Comparison of ENCODE assay signal across 8 cellular contexts in the genomic region with DNA sequence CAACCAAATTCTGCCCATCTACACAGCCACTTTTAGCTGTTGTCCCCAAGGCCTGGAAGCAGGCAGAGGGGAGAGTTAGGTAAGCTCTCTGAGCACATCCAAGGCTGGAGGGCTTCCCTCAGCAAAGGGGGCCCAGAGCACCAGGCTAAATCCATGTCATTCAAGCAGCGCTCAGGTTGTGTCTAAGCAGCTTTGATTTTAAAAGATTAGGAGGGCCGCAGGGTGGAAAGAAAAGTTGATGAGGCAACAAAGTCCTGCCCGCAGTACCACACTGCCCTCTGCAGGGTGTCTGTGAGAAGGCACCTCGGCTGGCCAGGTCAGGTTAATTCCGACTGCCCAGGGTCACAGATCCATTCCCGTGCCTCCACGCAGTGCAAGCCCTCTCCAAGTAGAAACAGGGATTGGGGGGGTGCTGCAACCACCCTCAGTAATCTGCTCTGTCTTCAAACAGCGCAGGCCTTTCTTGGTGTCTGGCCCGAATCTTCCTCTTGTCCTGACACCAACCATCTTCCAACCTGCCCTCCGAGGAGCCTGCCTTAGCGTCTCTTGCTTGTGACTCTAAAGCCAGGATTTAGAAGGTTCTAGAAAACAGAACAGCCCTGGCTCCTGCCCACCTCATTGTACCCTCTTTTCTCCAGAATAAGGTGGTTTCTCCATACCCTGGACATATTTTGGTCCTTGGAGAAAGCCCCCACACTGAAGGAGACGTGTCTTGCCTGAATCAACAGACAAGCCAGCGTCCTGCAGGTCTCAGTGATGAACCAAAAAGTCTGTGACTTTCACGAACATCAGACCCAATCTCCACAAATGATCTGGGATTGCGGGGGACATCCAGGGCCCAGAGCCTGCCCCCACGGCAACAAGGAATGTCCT.
DNase-seq lines count a peak whose midpoint lies in the region; ATAC-seq, FAIRE-seq and TF ChIP-seq lines count a peak whose summit lies in the region.

No MANE protein-coding gene starts in this region.

- H3K4me3 ChIP-seq in adipocyte (ENCODE audit: low read length) (no peak overlapping the region), heart right ventricle (no peak overlapping the region), transverse colon (no peak overlapping the region)

- H3K27ac ChIP-seq in heart right ventricle (peak overlapping the region in 9 of 10 donors; percentile 12 to 82 (median 56)), transverse colon (peak overlapping the region; percentile 34 to 76 (median 58))

- peaks cover 4% of the 10 kb centered on the region for H3K9me3 ChIP-seq in adipocyte (ENCODE audit: control insufficient read depth, low read length)
- peaks cover 0 to 8% (median 0%) of the 10 kb centered on the region in 11 donors for H3K9me3 ChIP-seq in heart right ventricle
- H3K9me3 ChIP-seq in transverse colon: no peaks in the 10 kb centered on the region

- H3K36me3 ChIP-seq in adipocyte (ENCODE audit: control insufficient read depth, insufficient read depth, low read length, severe bottlenecking) (no peaks in the 10 kb centered on the region), heart right ventricle (peaks cover 0 to 3% (median 0%) of the 10 kb centered on the region in 9 donors), transverse colon (no peaks in the 10 kb centered on the region)

- 40 to 42% methylated on average over 16 of the region's 16 CpGs for WGBS in heart right ventricle, 2 donors
- WGBS in transverse colon (ENCODE audit: low coverage in 1 of 2), 2 donors: 37% methylated on average over 16 of the region's 16 CpGs; no CpG with 5 or more reads in 1 of the 2 donors

- peak; percentile 48 for FAIRE-seq in GM19239 (lab: Jason Lieb, UNC)

- peak; percentile 86 to 99 (median 98) for TF ChIP-seq CTCF in heart right ventricle (IDR thresholded peaks at IDR 0.05)
- TF ChIP-seq CTCF in transverse colon (IDR thresholded peaks at IDR 0.05): peak; percentile 86 to 97 (median 94)

- no peaks in the 10 kb centered on the region for H3K27me3 ChIP-seq in adipocyte (replicated peaks; ENCODE audit: control insufficient read depth, insufficient read depth, low read length)
- no peaks in the 10 kb centered on the region for H3K27me3 ChIP-seq in heart right ventricle
- no peaks in the 10 kb centered on the region for H3K27me3 ChIP-seq in transverse colon

- no peak for TF ChIP-seq EP300 in transverse colon (IDR thresholded peaks at IDR 0.05; ENCODE audit: low read depth)

- in situ Hi-C loops in ACHN (cut with HindIII; ENCODE audit: low pct_ligation_motif_present, low pct_unique_long_range_greater_than_20kb, low sequenced_read_pairs): no loop called here
- in situ Hi-C loops in transverse colon (cut with MboI; ENCODE audit: low pct_ligation_motif_present in 1 of 4, low pct_unique_long_range_greater_than_20kb in 1 of 4, low sequenced_read_pairs in 3 of 4): loop anchor here (10.0 to 25.0 kb wide), 3 partner anchors 199 to 1029 kb away; a partner anchor contains a TSS

- no peak for TF ChIP-seq POLR2A in transverse colon (IDR thresholded peaks at IDR 0.05)

- peak; percentile 76 to 88 (median 84) for ATAC-seq in heart right ventricle

- H3K4me1 ChIP-seq in adipocyte (ENCODE audit: control insufficient read depth, insufficient read depth, low read length) (peaks cover 39% of the 10 kb centered on the region), heart right ventricle (peaks cover 0 to 26% (median 20%) of the 10 kb centered on the region in 9 donors), transverse colon (peaks cover 3 to 36% (median 7%) of the 10 kb centered on the region in 4 donors)

- H3K9ac ChIP-seq in adipocyte (ENCODE audit: low read length): peak overlapping the region; percentile 74

- DNase-seq in ACHN (peak; percentile 54), GM19239 (ENCODE audit: insufficient read length, low spot score) (peak; percentile 40), NCI-H1105 treated with DMSO at 0.1 percent for 48 hours (lab: John Stamatoyannopoulos, UW) (peak; percentile 43), SW480 (ENCODE audit: low spot score) (peak; percentile 59), adipocyte (ENCODE audit: low read depth) (peak; percentile 89), heart right ventricle (peak; percentile 80 to 82), posterior cingulate gyrus (peak; percentile 75 to 97 (median 86)), transverse colon (peak; percentile 75)

- intact Hi-C loops in heart right ventricle (cut with DNase I) (loop anchor here (2.0 to 10.0 kb wide), 16 partner anchors 61 to 1196 kb away; a partner anchor contains a TSS), posterior cingulate gyrus (cut with DNase I) (loop anchor here (2.0 to 5.0 kb wide), 6 partner anchors 44 to 1031 kb away; a partner anchor contains a TSS), transverse colon (cut with DNase I; ENCODE audit: low total_unique reads) (loop anchor here (10.0 kb wide), 1 partner anchor 1019 kb away; a partner anchor contains a TSS)
